In genomic region chr2:66434679-66435548, GRCh38 we compare ENCODE assay signal across 8 cellular contexts. TPM values are rescaled to one million over a fixed set of nuclear protein-coding genes. Genes with fewer than 3 reads are reported as not detected.
DNase-seq lines count a peak whose midpoint lies in the region; ATAC-seq and TF ChIP-seq lines count a peak whose summit lies in the region.

MEIS1 (plus strand) TSS chr2:66435125; CDS start chr2:66435857, 732 bp downstream.

- peaks cover 14% of the 10 kb centered on the region for H3K36me3 ChIP-seq in cardiac muscle cell

- H3K4me1 ChIP-seq in cardiac muscle cell (ENCODE audit: low read depth): peaks cover 12% of the 10 kb centered on the region

- H3K9me3 ChIP-seq in cardiac muscle cell (ENCODE audit: low read depth): no peaks in the 10 kb centered on the region

- peak; percentile 64 for ATAC-seq in GM19397 (IDR thresholded peaks at IDR 0.05; ENCODE audit: unreplicated experiment)
- ATAC-seq in HG03457 (IDR thresholded peaks at IDR 0.05; ENCODE audit: unreplicated experiment): no peak

- H3K27ac ChIP-seq in HL-60 (replicated peaks) (no peak within 1 kb of the TSS), angular gyrus (ENCODE audit: low read depth, low read length) (peak within 1 kb of the TSS; percentile 72), cardiac muscle cell (peak within 1 kb of the TSS; percentile 99)

- H3K4me3 ChIP-seq in HL-60 (replicated peaks; ENCODE audit: insufficient read depth, low read length): peak within 1 kb of the TSS; percentile 30
- H3K4me3 ChIP-seq in cardiac muscle cell: peak within 1 kb of the TSS; percentile 94

- H3K27me3 ChIP-seq in HL-60 (ENCODE audit: insufficient read depth, poor library complexity, severe bottlenecking) (peaks cover 62% of the 10 kb centered on the region), cardiac muscle cell (no peaks in the 10 kb centered on the region)

- peak; percentile 89 for DNase-seq in COLO668 (lab: John Stamatoyannopoulos, UW; ENCODE audit: unreplicated experiment)
- DNase-seq in HL-60 (ENCODE audit: low read depth in 1 of 2, low spot score in 1 of 2): peak; percentile 40 to 58
- DNase-seq in NCI-H748 (lab: John Stamatoyannopoulos, UW; ENCODE audit: unreplicated experiment): peak; percentile 94
- DNase-seq in cardiac muscle cell (ENCODE audit: low read depth in 1 of 2, low spot score in 1 of 2): peak; percentile 94 to 99
- DNase-seq in non-pigmented ciliary epithelial cell (ENCODE audit: low read depth): peak; percentile 92

- TF ChIP-seq CTCF in HL-60 (IDR thresholded peaks at IDR 0.05; ENCODE audit: insufficient read depth, low read length) (no peak), cardiac muscle cell (IDR thresholded peaks at IDR 0.05; ENCODE audit: low read depth, low read length) (no peak)

RNA-seq across cellular contexts. Expression of gene MEIS1, which starts in this region (rescaled TPM):
- 92.6 and 115 TPM in 2 replicates for total RNA-seq in cardiac muscle cell
- polyA plus RNA-seq in cardiac muscle cell: 121 and 149 TPM in 2 replicates
